Comparison of ENCODE assay signal across 27 cellular contexts in the genomic region with DNA sequence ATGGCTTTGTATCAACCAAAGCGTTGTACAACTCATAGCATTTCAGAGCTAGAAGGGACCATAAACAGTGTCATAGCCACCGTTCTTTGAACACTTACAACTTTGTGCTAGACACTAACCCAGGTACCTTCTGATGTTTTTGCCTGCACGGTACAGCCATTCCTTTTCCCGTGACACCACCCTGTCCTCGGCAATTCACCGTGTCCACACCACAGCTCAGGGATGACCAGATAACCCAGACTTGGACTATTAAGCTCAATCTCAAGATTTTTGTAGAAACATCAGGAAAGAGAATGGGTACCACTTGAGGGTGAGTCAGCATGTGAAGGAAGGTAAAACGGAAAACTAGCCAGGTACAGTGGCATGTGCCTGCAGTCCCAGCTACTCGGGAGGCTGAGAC. TPM values are rescaled to one million over a fixed set of nuclear protein-coding genes. Genes with fewer than 3 reads are reported as not detected.
"Had no signal": no experiment of that assay in that cellular context is flagged by ENCODE, and none has a peak within 500 bp of the region (broad histone marks: within the 10 kb centered on the region; RNA-seq: fewer than 3 reads in every experiment).

No MANE protein-coding gene starts in this region.

- H3K27me3 ChIP-seq: cardiac muscle cell, hepatocyte, ovary, right atrium auricular region, suprapubic skin had no signal

- H3K4me1 Mint-ChIP-seq: natural killer cell had no signal

- H3K27ac ChIP-seq: body of pancreas, cardiac muscle cell, hepatocyte, ovary, psoas muscle, right atrium auricular region, stomach, suprapubic skin, transverse colon, VCaP had no signal

- H3K4me1 ChIP-seq: psoas muscle had no signal

- H3K79me2 ChIP-seq: hepatocyte had no signal

- H3K9me3 ChIP-seq: body of pancreas, ovary, psoas muscle, right atrium auricular region, stomach, suprapubic skin, transverse colon had no signal

- H3K4me2 ChIP-seq: hepatocyte had no signal

- DNase-seq: activated CD4-positive, alpha-beta T cell treated with anti-CD3 and anti-CD28 coated beads for 1 hour; activated gamma-delta T cell; activated naive CD4-positive, alpha-beta T cell treated with anti-CD3 and anti-CD28 coated beads, Interleukin-2, amount 50 U/mL, for 16 hours; activated naive CD8-positive, alpha-beta T cell treated with anti-CD3 and anti-CD28 coated beads, Interleukin-2, amount 50 U/mL, for 24 hours; activated T-cell treated with anti-CD3 and anti-CD28 coated beads, Interleukin-2, amount 50 U/mL, for 72 hours; anterior cingulate cortex; effector memory CD4-positive, alpha-beta T cell; glutamatergic neuron; immature natural killer cell; left ventricle myocardium superior; midbrain; psoas muscle; stimulated activated CD4-positive, alpha-beta T cell treated with anti-CD3 and anti-CD28 coated beads, Interleukin-12 subunit alpha, Interleukin-12 subunit beta, amount 100 ng/mL, for 4 hours; stomach had no signal

- H3K4me3 ChIP-seq: body of pancreas, cardiac muscle cell, hepatocyte, ovary, psoas muscle, right atrium auricular region, stomach, suprapubic skin, transverse colon had no signal

- H3K4me3 Mint-ChIP-seq: activated naive CD8-positive, alpha-beta T cell treated with anti-CD3 and anti-CD28 coated beads, Interleukin-2, amount 50 U/mL, for 24 hours; activated T-cell treated with anti-CD3 and anti-CD28 coated beads, Interleukin-2, amount 50 U/mL, for 72 hours; dendritic cell treated with granulocyte-macrophage colony-stimulating factor and Interleukin-4, amounts not matched to agents 40 ng/mL and 50 ng/mL, for 4 days; immature natural killer cell; natural killer cell had no signal

- H3K27ac Mint-ChIP-seq: activated naive CD8-positive, alpha-beta T cell treated with anti-CD3 and anti-CD28 coated beads, Interleukin-2, amount 50 U/mL, for 24 hours; activated T-cell treated with anti-CD3 and anti-CD28 coated beads, Interleukin-2, amount 50 U/mL, for 72 hours; dendritic cell treated with granulocyte-macrophage colony-stimulating factor and Interleukin-4, amounts not matched to agents 40 ng/mL and 50 ng/mL, for 4 days; immature natural killer cell; natural killer cell had no signal

- H3K36me3 Mint-ChIP-seq: natural killer cell had no signal

- ATAC-seq: activated naive CD8-positive, alpha-beta T cell treated with anti-CD3 and anti-CD28 coated beads, Interleukin-2, amount 50 U/mL, for 24 hours; activated T-cell treated with anti-CD3 and anti-CD28 coated beads, Interleukin-2, amount 50 U/mL, for 72 hours; body of pancreas; esophagus mucosa; left ventricle myocardium superior; natural killer cell; psoas muscle; SK-N-SH treated with all-trans-retinoic acid at 6 μM for 48 hours had no signal

- H3K9me3 Mint-ChIP-seq: activated naive CD8-positive, alpha-beta T cell treated with anti-CD3 and anti-CD28 coated beads, Interleukin-2, amount 50 U/mL, for 24 hours; activated T-cell treated with anti-CD3 and anti-CD28 coated beads, Interleukin-2, amount 50 U/mL, for 72 hours; dendritic cell treated with granulocyte-macrophage colony-stimulating factor and Interleukin-4, amounts not matched to agents 40 ng/mL and 50 ng/mL, for 4 days; immature natural killer cell; natural killer cell had no signal

- H3K36me3 ChIP-seq: cardiac muscle cell, ovary, right atrium auricular region, stomach, suprapubic skin, transverse colon had no signal

- H2AFZ ChIP-seq: hepatocyte had no signal

RNA-seq across cellular contexts. Expression of gene CES3, which starts 58.1 kb away (rescaled TPM):
- total RNA-seq: endothelial cell of umbilical vein had no signal
- polyA plus RNA-seq: immature natural killer cell had no signal
